In genomic region chr20:59421920-59422637, GRCh38 we compare ENCODE assay signal across 16 cellular contexts.
DNase-seq lines count a peak whose midpoint lies in the region; ATAC-seq and TF ChIP-seq lines count a peak whose summit lies in the region.
"Had no signal": no experiment of that assay in that cellular context is flagged by ENCODE, and none has a peak within 500 bp of the region (broad histone marks: within the 10 kb centered on the region; RNA-seq: fewer than 3 reads in every experiment).

No MANE protein-coding gene starts in this region.

- no peak overlapping the region for H2AFZ ChIP-seq in trophoblast cell (ENCODE audit: insufficient read depth, low read length, poor library complexity)

- H4K91ac ChIP-seq in trophoblast cell (ENCODE audit: low read depth, low read length): no peak overlapping the region

- H3K9me3 ChIP-seq in breast epithelium (no peaks in the 10 kb centered on the region), right cardiac atrium (ENCODE audit: control insufficient read depth, low read length) (no peaks in the 10 kb centered on the region), right atrium auricular region (no peaks in the 10 kb centered on the region), trophoblast cell (ENCODE audit: insufficient read depth, low read depth, low read length) (peaks cover 7% of the 10 kb centered on the region)
- H3K9me3 ChIP-seq: BLaER1 had no signal

- H2BK120ac ChIP-seq in trophoblast cell (ENCODE audit: insufficient read depth, low read length, poor library complexity): no peak overlapping the region

- POLR2A ChIA-PET in MCF 10A (lab: Yijun Ruan, JAX): no interaction called here

- ATAC-seq in right cardiac atrium: peak; percentile 63 to 80

- H3K18ac ChIP-seq in trophoblast cell (ENCODE audit: low read length): no peak overlapping the region

- H2BK5ac ChIP-seq in trophoblast cell (ENCODE audit: low read depth, low read length, poor library complexity): no peak overlapping the region

- whole genome bisulfite sequencing in right cardiac atrium: 70% methylated on average over 13 of the region's 13 CpGs
- no CpG with 5 or more reads among the region's 13 CpGs for WGBS in trophoblast cell (ENCODE audit: extremely low coverage, insufficient coverage, insufficient read length)

- H3K79me2 ChIP-seq in trophoblast cell (ENCODE audit: control insufficient read depth, insufficient read depth, low read length, poor library complexity): no peaks in the 10 kb centered on the region

- DNase-seq in breast epithelium (ENCODE audit: low spot score in 2 of 2) (no peak), MCF 10A (ENCODE audit: unreplicated experiment) (no peak), right cardiac atrium (peak in 1 of 3 donors; percentile 64), right atrium auricular region (ENCODE audit: low spot score) (no peak), trophoblast cell (no peak), type B pancreatic cell (ENCODE audit: extremely low spot score, unreplicated experiment) (no peak), GM20000 (ENCODE audit: low spot score) (no peak), NCI-H1694 treated with DMSO at 0.1 percent for 48 hours (lab: John Stamatoyannopoulos, UW) (no peak)
- DNase-seq: 8988T; CD4-positive, alpha-beta memory T cell; DMS153; DMS79; GDM1; H9 had no signal

- H3K4me2 ChIP-seq in trophoblast cell (ENCODE audit: low read length): peak overlapping the region; percentile 13
- H3K4me2 ChIP-seq: BLaER1 had no signal

- H3K9me3 Mint-ChIP-seq in MCF 10A (ENCODE audit: unreplicated experiment): no peaks in the 10 kb centered on the region
- H3K9me3 Mint-ChIP-seq in type B pancreatic cell: peaks cover 6% of the 10 kb centered on the region
- H3K9me3 Mint-ChIP-seq: CD14-positive monocyte; CD4-positive, alpha-beta memory T cell; H9 had no signal

- no peaks in the 10 kb centered on the region for H3K79me1 ChIP-seq in trophoblast cell (ENCODE audit: low read length)

- no TSS peak for BruUV-seq in MCF 10A (replicated peaks; lab: Mats Ljungman, UMichigan)

- no peak overlapping the region for H3K23ac ChIP-seq in trophoblast cell (ENCODE audit: low read length)

- no peak overlapping the region for H3K14ac ChIP-seq in trophoblast cell (ENCODE audit: low read length)

- no peak overlapping the region for H3K4me3 Mint-ChIP-seq in MCF 10A (ENCODE audit: unreplicated experiment)
- no peak overlapping the region for H3K4me3 Mint-ChIP-seq in type B pancreatic cell
- H3K4me3 Mint-ChIP-seq: CD14-positive monocyte; CD4-positive, alpha-beta memory T cell; H9 had no signal

- H3K4me1 ChIP-seq in breast epithelium: no peaks in the 10 kb centered on the region
- H3K4me1 ChIP-seq in right cardiac atrium (ENCODE audit: control insufficient read depth, insufficient read depth, low read length): no peaks in the 10 kb centered on the region
- no peaks in the 10 kb centered on the region for H3K4me1 ChIP-seq in right atrium auricular region
- peaks cover 13 to 15% of the 10 kb centered on the region in 2 experiments for H3K4me1 ChIP-seq in trophoblast cell (ENCODE audit: control insufficient read depth in 1 of 2, insufficient read depth in 2 of 2, low read length in 2 of 2)
- H3K4me1 ChIP-seq: BLaER1 had no signal

- H3K4me1 Mint-ChIP-seq in MCF 10A (ENCODE audit: insufficient read depth, unreplicated experiment) (no peaks in the 10 kb centered on the region), type B pancreatic cell (ENCODE audit: unreplicated experiment) (peaks cover 24% of the 10 kb centered on the region)
- H3K4me1 Mint-ChIP-seq: CD14-positive monocyte; CD4-positive, alpha-beta memory T cell; H9 had no signal

- peaks cover 0 to under 1% of the 10 kb centered on the region in 2 donors for H3K27me3 ChIP-seq in breast epithelium
- no peaks in the 10 kb centered on the region for H3K27me3 ChIP-seq in right cardiac atrium (ENCODE audit: control insufficient read depth, insufficient read depth)
- H3K27me3 ChIP-seq in right atrium auricular region: no peaks in the 10 kb centered on the region
- no peaks in the 10 kb centered on the region for H3K27me3 ChIP-seq in trophoblast cell (ENCODE audit: insufficient read depth, low read length)
- H3K27me3 ChIP-seq: BLaER1 had no signal

- no peak overlapping the region for H3K4me3 ChIP-seq in breast epithelium
- H3K4me3 ChIP-seq in right cardiac atrium (ENCODE audit: low read length): no peak overlapping the region
- no peak overlapping the region for H3K4me3 ChIP-seq in right atrium auricular region
- no peak overlapping the region for H3K4me3 ChIP-seq in trophoblast cell (ENCODE audit: low read depth, low read length)
- H3K4me3 ChIP-seq: BLaER1 had no signal

- H2AK5ac ChIP-seq in trophoblast cell (ENCODE audit: low read length): no peak overlapping the region

- H3K36me3 ChIP-seq in breast epithelium (no peaks in the 10 kb centered on the region), right atrium auricular region (no peaks in the 10 kb centered on the region), trophoblast cell (ENCODE audit: control insufficient read depth in 1 of 2, insufficient read depth in 2 of 2, low read length in 2 of 2) (no peaks in the 10 kb centered on the region)
- H3K36me3 ChIP-seq: BLaER1 had no signal

- no peak for TF ChIP-seq CTCF in breast epithelium (IDR thresholded peaks at IDR 0.05)
- TF ChIP-seq CTCF in MCF 10A (IDR thresholded peaks at IDR 0.05; ENCODE audit: unreplicated experiment): no peak
- TF ChIP-seq CTCF in right atrium auricular region (IDR thresholded peaks at IDR 0.05): no peak
- no peak for TF ChIP-seq CTCF in type B pancreatic cell (conservative IDR thresholded peaks at IDR 0.05)
- TF ChIP-seq CTCF in GM20000 (IDR thresholded peaks at IDR 0.05; ENCODE audit: extremely low read depth, missing control alignments): no peak

- H2BK12ac ChIP-seq in trophoblast cell (ENCODE audit: low read length): no peak overlapping the region

- H3K4ac ChIP-seq in trophoblast cell (ENCODE audit: low read depth, low read length): no peak overlapping the region

- H3K27me3 Mint-ChIP-seq in MCF 10A (ENCODE audit: insufficient read depth, unreplicated experiment): peaks cover 60% of the 10 kb centered on the region
- peaks cover 14% of the 10 kb centered on the region for H3K27me3 Mint-ChIP-seq in type B pancreatic cell

- CTCF ChIA-PET in MCF 10A (lab: Yijun Ruan, JAX): interaction anchor here (0.5 to 1.0 kb wide), 2 partner anchors 98 to 777 kb away, joined by 3 to 4 read pairs; no protein-coding TSS in a partner anchor

- H3K27ac ChIP-seq in breast epithelium: peak overlapping the region; percentile 14 to 37
- H3K27ac ChIP-seq in right cardiac atrium (ENCODE audit: low read length): no peak overlapping the region
- H3K27ac ChIP-seq in right atrium auricular region: no peak overlapping the region
- peak overlapping the region; percentile 16 for H3K27ac ChIP-seq in trophoblast cell (ENCODE audit: low read depth, low read length)
- H3K27ac ChIP-seq: BLaER1 had no signal

- H3K27ac Mint-ChIP-seq in MCF 10A (ENCODE audit: low read depth, unreplicated experiment) (no peak overlapping the region), type B pancreatic cell (peak overlapping the region; percentile 52)
- H3K27ac Mint-ChIP-seq: CD4-positive, alpha-beta memory T cell; H9 had no signal

- no peak for TF ChIP-seq POLR2A in breast epithelium (IDR thresholded peaks at IDR 0.05)

- no peaks in the 10 kb centered on the region for H3K36me3 Mint-ChIP-seq in MCF 10A (ENCODE audit: insufficient read depth, unreplicated experiment)
- no peaks in the 10 kb centered on the region for H3K36me3 Mint-ChIP-seq in type B pancreatic cell
- H3K36me3 Mint-ChIP-seq: CD14-positive monocyte; CD4-positive, alpha-beta memory T cell had no signal

- no peak overlapping the region for H3K9ac ChIP-seq in trophoblast cell (ENCODE audit: low read length)
- H3K9ac ChIP-seq: BLaER1 had no signal

- H4K12ac ChIP-seq in trophoblast cell (ENCODE audit: low read depth, low read length): no peak overlapping the region

- no peak overlapping the region for H4K8ac ChIP-seq in trophoblast cell (ENCODE audit: low read depth, low read length)

- intact Hi-C loops in breast epithelium (cut with DNase I; ENCODE audit: low total_unique reads) (no loop called here), MCF 10A (cut with micrococcal nuclease) (no loop called here), right cardiac atrium (cut with DNase I) (no loop called here)

Comparison
In these comparisons a context has a peak if more than half of its experiments do, and no peak if none do; other contexts are left out.
1. H3K27ac ChIP-seq: peak in breast epithelium (2 of 2) and trophoblast cell (single experiment); none in right cardiac atrium (single experiment) and right atrium auricular region (0 of 2).